1 cellular context compared by ENCODE assay signal in the genomic region with DNA sequence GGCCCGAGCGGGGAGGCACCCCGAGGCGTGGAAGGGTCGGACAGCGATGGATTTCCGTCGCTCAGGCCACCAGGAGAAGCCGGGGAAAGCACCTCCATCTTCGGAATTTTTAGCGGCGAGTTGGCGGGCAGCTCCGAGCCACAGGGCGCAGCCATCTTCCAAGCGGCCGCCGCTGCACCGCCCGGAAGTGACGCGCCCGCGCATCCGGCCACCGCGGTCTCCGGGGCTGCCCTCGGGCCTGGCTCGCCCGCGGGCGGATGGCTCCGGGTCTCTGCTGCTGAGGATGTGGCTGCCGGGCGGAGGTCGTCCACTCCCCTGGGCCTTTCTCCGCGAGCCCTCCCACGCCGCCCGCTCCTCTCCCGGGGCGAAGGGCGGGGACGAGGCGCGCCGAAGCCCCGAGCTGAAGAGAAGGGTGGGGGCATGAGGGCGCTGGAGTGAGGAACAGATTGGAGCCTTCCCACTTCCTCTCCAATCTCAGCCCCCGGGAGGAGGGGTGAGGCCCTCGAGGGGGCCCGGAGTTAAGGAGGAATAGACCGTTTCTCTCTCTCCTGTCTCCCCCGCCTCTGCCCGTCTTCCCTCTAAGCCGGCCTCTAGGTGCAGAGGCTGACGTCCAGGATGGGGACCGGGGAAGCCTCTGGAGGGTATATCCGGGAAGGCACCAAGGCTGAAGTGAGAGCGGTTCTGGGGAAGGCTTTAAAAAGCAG.
A peak's percentile ranks its signal among the peaks of the same experiment; 100 is the strongest.
TF ChIP-seq lines count a peak whose summit lies in the region.

A gene (minus strand): TSS at position 181 of the 704 bp plus-strand sequence. CDS start 26 bp downstream, at position 155.

TF ChIP-seq in HepG2, 621 proteins besides CTCF, POLR2A, EP300 and RAD21 (continued from another document and continues in another):
- TF ChIP-seq, protein P1, sequence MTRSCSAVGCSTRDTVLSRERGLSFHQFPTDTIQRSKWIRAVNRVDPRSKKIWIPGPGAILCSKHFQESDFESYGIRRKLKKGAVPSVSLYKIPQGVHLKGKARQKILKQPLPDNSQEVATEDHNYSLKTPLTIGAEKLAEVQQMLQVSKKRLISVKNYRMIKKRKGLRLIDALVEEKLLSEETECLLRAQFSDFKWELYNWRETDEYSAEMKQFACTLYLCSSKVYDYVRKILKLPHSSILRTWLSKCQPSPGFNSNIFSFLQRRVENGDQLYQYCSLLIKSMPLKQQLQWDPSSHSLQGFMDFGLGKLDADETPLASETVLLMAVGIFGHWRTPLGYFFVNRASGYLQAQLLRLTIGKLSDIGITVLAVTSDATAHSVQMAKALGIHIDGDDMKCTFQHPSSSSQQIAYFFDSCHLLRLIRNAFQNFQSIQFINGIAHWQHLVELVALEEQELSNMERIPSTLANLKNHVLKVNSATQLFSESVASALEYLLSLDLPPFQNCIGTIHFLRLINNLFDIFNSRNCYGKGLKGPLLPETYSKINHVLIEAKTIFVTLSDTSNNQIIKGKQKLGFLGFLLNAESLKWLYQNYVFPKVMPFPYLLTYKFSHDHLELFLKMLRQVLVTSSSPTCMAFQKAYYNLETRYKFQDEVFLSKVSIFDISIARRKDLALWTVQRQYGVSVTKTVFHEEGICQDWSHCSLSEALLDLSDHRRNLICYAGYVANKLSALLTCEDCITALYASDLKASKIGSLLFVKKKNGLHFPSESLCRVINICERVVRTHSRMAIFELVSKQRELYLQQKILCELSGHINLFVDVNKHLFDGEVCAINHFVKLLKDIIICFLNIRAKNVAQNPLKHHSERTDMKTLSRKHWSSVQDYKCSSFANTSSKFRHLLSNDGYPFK (CRISPR knock-in tag; IDR thresholded peaks at IDR 0.05; ENCODE audit: borderline replicate concordance), result peak; percentile 65; the same call in 1 of the 2 replicates
- TF ChIP-seq SMC3 (IDR thresholded peaks at IDR 0.05; ENCODE audit: low read length) (no peak), NKX3-1 (CRISPR knock-in tag; IDR thresholded peaks at IDR 0.05) (no peak), ZNF232 (CRISPR knock-in tag; IDR thresholded peaks at IDR 0.05; ENCODE audit: borderline replicate concordance) (no peak; the same call in 1 of the 2 replicates), SOX6 (IDR thresholded peaks at IDR 0.05) (no peak), SOX6 (CRISPR knock-in tag; IDR thresholded peaks at IDR 0.05) (peak; percentile 68), SYNCRIP (IDR thresholded peaks at IDR 0.05; ENCODE audit: insufficient read depth, low read depth, low read length) (no peak), MTF2 (CRISPR knock-in tag; IDR thresholded peaks at IDR 0.05; ENCODE audit: borderline replicate concordance) (peak; percentile 79), ELF1 (CRISPR knock-in tag; IDR thresholded peaks at IDR 0.05) (peak; percentile 22; the same call in 1 of the 2 replicates), KLF16 (CRISPR knock-in tag; IDR thresholded peaks at IDR 0.05) (peak in 1 of 2 experiments; percentile 36; a peak in 1 of 4 replicates), TEAD3 (CRISPR knock-in tag; optimal IDR thresholded peaks at IDR 0.05; ENCODE audit: borderline replicate concordance) (peak; percentile 14), NFRKB (IDR thresholded peaks at IDR 0.05) (no peak), FOSL1 (CRISPR knock-in tag; IDR thresholded peaks at IDR 0.05; ENCODE audit: borderline replicate concordance) (no peak), ZNF335 (CRISPR knock-in tag; IDR thresholded peaks at IDR 0.05) (peak; percentile 74; the same call in 1 of the 2 replicates), ZNF879 (CRISPR knock-in tag; IDR thresholded peaks at IDR 0.05) (0 out of 2 replicates have a peak, but pooled peaks have one; percentile 22), MIER2 (CRISPR knock-in tag; IDR thresholded peaks at IDR 0.05) (no peak), NFKBIZ (CRISPR knock-in tag; IDR thresholded peaks at IDR 0.05) (0 out of 2 replicates have a peak, but pooled peaks have one; percentile 25), POLR2G (IDR thresholded peaks at IDR 0.05; ENCODE audit: low read depth, low read length) (peak; percentile 99), TARDBP (CRISPR knock-in tag; IDR thresholded peaks at IDR 0.05) (peak; percentile 67), MED8 (CRISPR knock-in tag; IDR thresholded peaks at IDR 0.05; ENCODE audit: insufficient replicate concordance) (peak; percentile 92), BCL6 (CRISPR knock-in tag; IDR thresholded peaks at IDR 0.05) (no peak; the same call in 1 of the 2 replicates), KAT8 (CRISPR knock-in tag; IDR thresholded peaks at IDR 0.05) (peak; percentile 91), POGZ (CRISPR knock-in tag; IDR thresholded peaks at IDR 0.05) (peak; percentile 60), AHR (CRISPR knock-in tag; IDR thresholded peaks at IDR 0.05) (0 out of 2 replicates have a peak, but pooled peaks have one; percentile 69), SP4 (CRISPR knock-in tag; IDR thresholded peaks at IDR 0.05) (peak; percentile 47; the same call in 1 of the 2 replicates), ZNF747 (CRISPR knock-in tag; IDR thresholded peaks at IDR 0.05; ENCODE audit: borderline replicate concordance) (peak; percentile 80; the same call in 1 of the 2 replicates), FIP1L1 (IDR thresholded peaks at IDR 0.05; ENCODE audit: borderline replicate concordance, insufficient read depth, low read depth, low read length) (no peak), ZNF775 (CRISPR knock-in tag; IDR thresholded peaks at IDR 0.05; ENCODE audit: borderline replicate concordance) (0 out of 2 replicates have a peak, but pooled peaks have one; percentile 77), ZNF225 (CRISPR knock-in tag; IDR thresholded peaks at IDR 0.05) (peak; percentile 91), BORCS8-MEF2B (CRISPR knock-in tag; IDR thresholded peaks at IDR 0.05) (peak; percentile 82), ATRX (CRISPR knock-in tag; IDR thresholded peaks at IDR 0.05; ENCODE audit: borderline replicate concordance) (no peak), SOX5 (CRISPR knock-in tag; IDR thresholded peaks at IDR 0.05; ENCODE audit: borderline replicate concordance) (peak; percentile 27; the same call in 1 of the 2 replicates), ZFP62 (CRISPR knock-in tag; IDR thresholded peaks at IDR 0.05) (no peak), ZNF619 (CRISPR knock-in tag; IDR thresholded peaks at IDR 0.05) (peak; percentile 91), ZNF562 (CRISPR knock-in tag; IDR thresholded peaks at IDR 0.05; ENCODE audit: borderline replicate concordance) (no peak), NFATC3 (CRISPR knock-in tag; IDR thresholded peaks at IDR 0.05) (no peak), RAD51 (IDR thresholded peaks at IDR 0.05; ENCODE audit: borderline replicate concordance) (no peak), ZBTB7B (CRISPR knock-in tag; IDR thresholded peaks at IDR 0.05) (0 out of 2 replicates have a peak, but pooled peaks have one; percentile 43), TBP (CRISPR knock-in tag; IDR thresholded peaks at IDR 0.05) (no peak), ETV6 (CRISPR knock-in tag; conservative IDR thresholded peaks at IDR 0.05) (0 out of 2 replicates have a peak, but pooled peaks have one; percentile 81)
- TF ChIP-seq, protein P2, sequence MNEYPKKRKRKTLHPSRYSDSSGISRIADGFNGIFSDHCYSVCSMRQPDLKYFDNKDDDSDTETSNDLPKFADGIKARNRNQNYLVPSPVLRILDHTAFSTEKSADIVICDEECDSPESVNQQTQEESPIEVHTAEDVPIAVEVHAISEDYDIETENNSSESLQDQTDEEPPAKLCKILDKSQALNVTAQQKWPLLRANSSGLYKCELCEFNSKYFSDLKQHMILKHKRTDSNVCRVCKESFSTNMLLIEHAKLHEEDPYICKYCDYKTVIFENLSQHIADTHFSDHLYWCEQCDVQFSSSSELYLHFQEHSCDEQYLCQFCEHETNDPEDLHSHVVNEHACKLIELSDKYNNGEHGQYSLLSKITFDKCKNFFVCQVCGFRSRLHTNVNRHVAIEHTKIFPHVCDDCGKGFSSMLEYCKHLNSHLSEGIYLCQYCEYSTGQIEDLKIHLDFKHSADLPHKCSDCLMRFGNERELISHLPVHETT (CRISPR knock-in tag; conservative IDR thresholded peaks at IDR 0.05), result peak; percentile 66; the same call in 1 of the 2 replicates
- TF ChIP-seq, protein P3, sequence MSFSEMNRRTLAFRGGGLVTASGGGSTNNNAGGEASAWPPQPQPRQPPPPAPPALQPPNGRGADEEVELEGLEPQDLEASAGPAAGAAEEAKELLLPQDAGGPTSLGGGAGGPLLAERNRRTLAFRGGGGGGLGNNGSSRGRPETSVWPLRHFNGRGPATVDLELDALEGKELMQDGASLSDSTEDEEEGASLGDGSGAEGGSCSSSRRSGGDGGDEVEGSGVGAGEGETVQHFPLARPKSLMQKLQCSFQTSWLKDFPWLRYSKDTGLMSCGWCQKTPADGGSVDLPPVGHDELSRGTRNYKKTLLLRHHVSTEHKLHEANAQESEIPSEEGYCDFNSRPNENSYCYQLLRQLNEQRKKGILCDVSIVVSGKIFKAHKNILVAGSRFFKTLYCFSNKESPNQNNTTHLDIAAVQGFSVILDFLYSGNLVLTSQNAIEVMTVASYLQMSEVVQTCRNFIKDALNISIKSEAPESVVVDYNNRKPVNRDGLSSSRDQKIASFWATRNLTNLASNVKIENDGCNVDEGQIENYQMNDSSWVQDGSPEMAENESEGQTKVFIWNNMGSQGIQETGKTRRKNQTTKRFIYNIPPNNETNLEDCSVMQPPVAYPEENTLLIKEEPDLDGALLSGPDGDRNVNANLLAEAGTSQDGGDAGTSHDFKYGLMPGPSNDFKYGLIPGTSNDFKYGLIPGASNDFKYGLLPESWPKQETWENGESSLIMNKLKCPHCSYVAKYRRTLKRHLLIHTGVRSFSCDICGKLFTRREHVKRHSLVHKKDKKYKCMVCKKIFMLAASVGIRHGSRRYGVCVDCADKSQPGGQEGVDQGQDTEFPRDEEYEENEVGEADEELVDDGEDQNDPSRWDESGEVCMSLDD (CRISPR knock-in tag; IDR thresholded peaks at IDR 0.05; ENCODE audit: borderline replicate concordance), result no peak; the same call in 1 of the 2 replicates
- TF ChIP-seq, protein P4, sequence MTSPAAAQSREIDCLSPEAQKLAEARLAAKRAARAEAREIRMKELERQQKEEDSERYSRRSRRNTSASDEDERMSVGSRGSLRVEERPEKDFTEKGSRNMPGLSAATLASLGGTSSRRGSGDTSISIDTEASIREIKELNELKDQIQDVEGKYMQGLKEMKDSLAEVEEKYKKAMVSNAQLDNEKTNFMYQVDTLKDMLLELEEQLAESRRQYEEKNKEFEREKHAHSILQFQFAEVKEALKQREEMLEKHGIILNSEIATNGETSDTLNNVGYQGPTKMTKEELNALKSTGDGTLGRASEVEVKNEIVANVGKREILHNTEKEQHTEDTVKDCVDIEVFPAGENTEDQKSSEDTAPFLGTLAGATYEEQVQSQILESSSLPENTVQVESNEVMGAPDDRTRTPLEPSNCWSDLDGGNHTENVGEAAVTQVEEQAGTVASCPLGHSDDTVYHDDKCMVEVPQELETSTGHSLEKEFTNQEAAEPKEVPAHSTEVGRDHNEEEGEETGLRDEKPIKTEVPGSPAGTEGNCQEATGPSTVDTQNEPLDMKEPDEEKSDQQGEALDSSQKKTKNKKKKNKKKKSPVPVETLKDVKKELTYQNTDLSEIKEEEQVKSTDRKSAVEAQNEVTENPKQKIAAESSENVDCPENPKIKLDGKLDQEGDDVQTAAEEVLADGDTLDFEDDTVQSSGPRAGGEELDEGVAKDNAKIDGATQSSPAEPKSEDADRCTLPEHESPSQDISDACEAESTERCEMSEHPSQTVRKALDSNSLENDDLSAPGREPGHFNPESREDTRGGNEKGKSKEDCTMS (CRISPR knock-in tag; conservative IDR thresholded peaks at IDR 0.05), result no peak
- TF ChIP-seq, protein P5, sequence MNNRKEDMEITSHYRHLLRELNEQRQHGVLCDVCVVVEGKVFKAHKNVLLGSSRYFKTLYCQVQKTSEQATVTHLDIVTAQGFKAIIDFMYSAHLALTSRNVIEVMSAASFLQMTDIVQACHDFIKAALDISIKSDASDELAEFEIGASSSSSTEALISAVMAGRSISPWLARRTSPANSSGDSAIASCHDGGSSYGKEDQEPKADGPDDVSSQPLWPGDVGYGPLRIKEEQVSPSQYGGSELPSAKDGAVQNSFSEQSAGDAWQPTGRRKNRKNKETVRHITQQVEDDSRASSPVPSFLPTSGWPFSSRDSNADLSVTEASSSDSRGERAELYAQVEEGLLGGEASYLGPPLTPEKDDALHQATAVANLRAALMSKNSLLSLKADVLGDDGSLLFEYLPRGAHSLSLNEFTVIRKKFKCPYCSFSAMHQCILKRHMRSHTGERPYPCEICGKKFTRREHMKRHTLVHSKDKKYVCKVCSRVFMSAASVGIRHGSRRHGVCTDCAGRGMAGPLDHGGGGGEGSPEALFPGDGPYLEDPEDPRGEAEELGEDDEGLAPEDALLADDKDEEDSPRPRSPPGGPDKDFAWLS (CRISPR knock-in tag; IDR thresholded peaks at IDR 0.05; ENCODE audit: borderline replicate concordance), result no peak; the same call in 1 of the 2 replicates
- TF ChIP-seq, protein P6, sequence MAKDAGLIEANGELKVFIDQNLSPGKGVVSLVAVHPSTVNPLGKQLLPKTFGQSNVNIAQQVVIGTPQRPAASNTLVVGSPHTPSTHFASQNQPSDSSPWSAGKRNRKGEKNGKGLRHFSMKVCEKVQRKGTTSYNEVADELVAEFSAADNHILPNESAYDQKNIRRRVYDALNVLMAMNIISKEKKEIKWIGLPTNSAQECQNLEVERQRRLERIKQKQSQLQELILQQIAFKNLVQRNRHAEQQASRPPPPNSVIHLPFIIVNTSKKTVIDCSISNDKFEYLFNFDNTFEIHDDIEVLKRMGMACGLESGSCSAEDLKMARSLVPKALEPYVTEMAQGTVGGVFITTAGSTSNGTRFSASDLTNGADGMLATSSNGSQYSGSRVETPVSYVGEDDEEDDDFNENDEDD (CRISPR knock-in tag; IDR thresholded peaks at IDR 0.05; ENCODE audit: borderline replicate concordance), result 0 out of 2 replicates have a peak, but pooled peaks have one; percentile 43
- TF ChIP-seq, protein P7, sequence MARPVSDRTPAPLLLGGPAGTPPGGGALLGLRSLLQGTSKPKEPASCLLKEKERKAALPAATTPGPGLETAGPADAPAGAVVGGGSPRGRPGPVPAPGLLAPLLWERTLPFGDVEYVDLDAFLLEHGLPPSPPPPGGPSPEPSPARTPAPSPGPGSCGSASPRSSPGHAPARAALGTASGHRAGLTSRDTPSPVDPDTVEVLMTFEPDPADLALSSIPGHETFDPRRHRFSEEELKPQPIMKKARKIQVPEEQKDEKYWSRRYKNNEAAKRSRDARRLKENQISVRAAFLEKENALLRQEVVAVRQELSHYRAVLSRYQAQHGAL (CRISPR knock-in tag; IDR thresholded peaks at IDR 0.05; ENCODE audit: not compliant biosample characterization), result peak; percentile 34
- TF ChIP-seq, protein P8, sequence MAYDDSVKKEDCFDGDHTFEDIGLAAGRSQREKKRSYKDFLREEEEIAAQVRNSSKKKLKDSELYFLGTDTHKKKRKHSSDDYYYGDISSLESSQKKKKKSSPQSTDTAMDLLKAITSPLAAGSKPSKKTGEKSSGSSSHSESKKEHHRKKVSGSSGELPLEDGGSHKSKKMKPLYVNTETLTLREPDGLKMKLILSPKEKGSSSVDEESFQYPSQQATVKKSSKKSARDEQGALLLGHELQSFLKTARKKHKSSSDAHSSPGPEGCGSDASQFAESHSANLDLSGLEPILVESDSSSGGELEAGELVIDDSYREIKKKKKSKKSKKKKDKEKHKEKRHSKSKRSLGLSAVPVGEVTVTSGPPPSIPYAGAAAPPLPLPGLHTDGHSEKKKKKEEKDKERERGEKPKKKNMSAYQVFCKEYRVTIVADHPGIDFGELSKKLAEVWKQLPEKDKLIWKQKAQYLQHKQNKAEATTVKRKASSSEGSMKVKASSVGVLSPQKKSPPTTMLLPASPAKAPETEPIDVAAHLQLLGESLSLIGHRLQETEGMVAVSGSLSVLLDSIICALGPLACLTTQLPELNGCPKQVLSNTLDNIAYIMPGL (CRISPR knock-in tag; IDR thresholded peaks at IDR 0.05; ENCODE audit: borderline replicate concordance in 1 of 2, low read depth in 1 of 2), result peak; percentile 45 to 85; a peak in 3 of 4 replicates
